Comparison of ENCODE assay signal across 31 cellular contexts in the genomic region with DNA sequence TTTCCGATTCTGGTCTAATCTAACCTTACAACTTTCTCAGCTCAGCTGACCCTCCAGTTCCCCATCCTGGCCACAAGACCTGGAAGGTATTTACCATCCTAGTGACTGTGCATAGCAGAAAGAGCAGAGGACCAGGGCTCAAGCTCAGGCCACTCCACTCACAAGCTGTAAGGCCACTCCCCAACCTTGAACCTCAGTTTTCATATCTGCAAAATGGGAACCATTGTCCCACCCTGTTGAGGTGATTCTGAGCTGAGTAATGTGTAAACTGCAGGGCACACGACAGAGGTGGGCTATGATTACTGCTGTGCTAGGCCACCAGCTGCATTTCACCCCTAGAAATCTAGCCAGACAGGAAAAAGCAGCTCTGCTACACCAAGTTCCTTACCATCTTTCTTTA. TPM values are rescaled to one million over a fixed set of nuclear protein-coding genes. Genes with fewer than 3 reads are reported as not detected.
"Had no signal": no experiment of that assay in that cellular context is flagged by ENCODE, and none has a peak within 500 bp of the region (broad histone marks: within the 10 kb centered on the region; RNA-seq: fewer than 3 reads in every experiment).

No MANE protein-coding gene starts in this region.

- H3K36me3 ChIP-seq: neural progenitor cell, ovary, spleen, thoracic aorta, thyroid gland, tibial nerve, upper lobe of right lung, vagina had no signal

- H2AFZ ChIP-seq: neural progenitor cell, parathyroid adenoma had no signal

- H3K4me2 ChIP-seq: neural progenitor cell, smooth muscle cell had no signal

- DNase-seq: naive thymus-derived CD4-positive, alpha-beta T cell; natural killer cell; occipital lobe; ovary; psoas muscle; right cardiac atrium; spleen; stimulated activated CD4-positive, alpha-beta T cell treated with anti-CD3 and anti-CD28 coated beads, Interleukin-12 subunit alpha, Interleukin-12 subunit beta, amount 100 ng/mL, for 4 hours; stimulated activated CD4-positive, alpha-beta T cell treated with anti-CD3 and anti-CD28 coated beads, Interleukin-1b, Interleukin-23, amount 100 ng/mL, for 48 hours; stimulated activated CD4-positive, alpha-beta T cell treated with anti-CD3 and anti-CD28 coated beads, Interleukin-4, amount 100 ng/mL, for 1 hour; stimulated activated CD4-positive, alpha-beta T cell treated with anti-CD3 and anti-CD28 coated beads, Interleukin-4, amount 100 ng/mL, for 4 hours; stimulated activated CD8-positive, alpha-beta memory T cell treated with anti-CD3 and anti-CD28 coated beads, Interleukin-4, amount 100 ng/mL, for 48 hours; stimulated activated naive CD4-positive, alpha-beta T cell; stimulated activated naive CD8-positive, alpha-beta T cell treated with anti-CD3 and anti-CD28 coated beads, Interleukin-15, amount 100 ng/mL, for 72 hours; stimulated activated naive CD8-positive, alpha-beta T cell treated with anti-CD3 and anti-CD28 coated beads, Interleukin-15, Interleukin-2, amounts not matched to agents 100 U/mL and 50 U/mL, for 24 hours; substantia nigra; thyroid gland; upper lobe of right lung had no signal

- H3K4me1 ChIP-seq: neural progenitor cell, psoas muscle, spleen, suprapubic skin, thyroid gland, tibial nerve, upper lobe of right lung, vagina had no signal

- H3K4me3 ChIP-seq: neural progenitor cell, ovary, psoas muscle, skin epidermis, smooth muscle cell, spleen, suprapubic skin, thoracic aorta, thyroid gland, tibial nerve, upper lobe of right lung, vagina had no signal

- ATAC-seq: naive thymus-derived CD4-positive, alpha-beta T cell; natural killer cell; psoas muscle; right cardiac atrium; sciatic nerve; stimulated activated memory B cell treated with anti-CD40 and anti-IgM and Interleukin-4, amounts not matched to agents 10 μg/mL and 1 μg/mL and 100 μg/mL, for 72 hours; stimulated activated naive CD8-positive, alpha-beta T cell treated with anti-CD3 and anti-CD28 coated beads, Interleukin-15, amount 100 ng/mL, for 72 hours; stimulated activated naive CD8-positive, alpha-beta T cell treated with anti-CD3 and anti-CD28 coated beads, Interleukin-15, Interleukin-2, amounts not matched to agents 100 U/mL and 50 U/mL, for 24 hours; upper lobe of right lung had no signal

- H3K9ac ChIP-seq: neural progenitor cell, parathyroid adenoma had no signal

- H3K27ac ChIP-seq: neural progenitor cell, ovary, parathyroid adenoma, psoas muscle, skin epidermis, spleen, suprapubic skin, thoracic aorta, thyroid gland, tibial nerve, upper lobe of right lung, vagina had no signal

- H3K79me2 ChIP-seq: parathyroid adenoma had no signal

- H3K9me3 ChIP-seq: ovary, psoas muscle, spleen, suprapubic skin, thoracic aorta, thyroid gland, tibial nerve, upper lobe of right lung, vagina had no signal

- H3K27me3 ChIP-seq: neural progenitor cell, ovary, spleen, suprapubic skin, thyroid gland, tibial nerve, upper lobe of right lung, vagina had no signal

RNA-seq across cellular contexts. Expression of a gene that starts 21.7 kb away (rescaled TPM):
- total RNA-seq: occipital lobe, osteoblast, progenitor cell of endocrine pancreas, sciatic nerve, thoracic aorta, thyroid gland, tibial nerve, upper lobe of right lung had no signal
- polyA plus RNA-seq: naive thymus-derived CD4-positive, alpha-beta T cell; neural cell had no signal
